Comparison of ENCODE assay signal across 1 cellular context in the genomic region with DNA sequence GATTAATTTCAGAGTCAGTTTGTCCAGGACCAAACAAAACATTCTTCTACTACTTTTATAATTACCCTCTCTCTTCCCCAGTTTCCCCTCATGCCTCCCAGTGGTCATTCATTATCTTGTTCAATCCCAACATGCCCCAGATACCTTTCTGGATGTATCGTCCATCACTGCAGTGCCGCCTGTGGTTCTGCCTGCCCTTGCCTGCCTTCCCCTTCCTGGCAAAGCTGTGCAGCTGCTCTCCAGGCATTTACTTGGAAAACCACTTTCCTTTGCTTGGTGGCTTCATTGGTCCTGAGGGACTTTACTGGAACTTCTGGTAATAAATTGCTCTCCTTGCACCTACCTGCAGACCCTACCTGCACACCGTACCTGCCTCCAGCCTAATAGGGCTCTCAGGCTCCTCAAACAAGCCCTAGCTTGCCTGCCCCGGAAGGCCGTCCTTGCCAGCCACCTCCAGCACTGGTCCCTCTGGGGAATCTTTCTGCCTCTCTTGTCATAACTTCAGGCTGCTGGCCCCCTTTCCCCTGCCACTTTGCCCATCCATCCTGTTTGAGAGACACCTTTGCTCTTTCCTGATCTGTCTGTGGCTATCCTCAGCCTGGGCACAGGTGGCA.
TF ChIP-seq lines count a peak whose summit lies in the region.

No MANE protein-coding gene starts in this region.

TF ChIP-seq in GM23338, 12 proteins besides CTCF, POLR2A, EP300 and RAD21 (continued from another document):
- TF ChIP-seq, protein P1, sequence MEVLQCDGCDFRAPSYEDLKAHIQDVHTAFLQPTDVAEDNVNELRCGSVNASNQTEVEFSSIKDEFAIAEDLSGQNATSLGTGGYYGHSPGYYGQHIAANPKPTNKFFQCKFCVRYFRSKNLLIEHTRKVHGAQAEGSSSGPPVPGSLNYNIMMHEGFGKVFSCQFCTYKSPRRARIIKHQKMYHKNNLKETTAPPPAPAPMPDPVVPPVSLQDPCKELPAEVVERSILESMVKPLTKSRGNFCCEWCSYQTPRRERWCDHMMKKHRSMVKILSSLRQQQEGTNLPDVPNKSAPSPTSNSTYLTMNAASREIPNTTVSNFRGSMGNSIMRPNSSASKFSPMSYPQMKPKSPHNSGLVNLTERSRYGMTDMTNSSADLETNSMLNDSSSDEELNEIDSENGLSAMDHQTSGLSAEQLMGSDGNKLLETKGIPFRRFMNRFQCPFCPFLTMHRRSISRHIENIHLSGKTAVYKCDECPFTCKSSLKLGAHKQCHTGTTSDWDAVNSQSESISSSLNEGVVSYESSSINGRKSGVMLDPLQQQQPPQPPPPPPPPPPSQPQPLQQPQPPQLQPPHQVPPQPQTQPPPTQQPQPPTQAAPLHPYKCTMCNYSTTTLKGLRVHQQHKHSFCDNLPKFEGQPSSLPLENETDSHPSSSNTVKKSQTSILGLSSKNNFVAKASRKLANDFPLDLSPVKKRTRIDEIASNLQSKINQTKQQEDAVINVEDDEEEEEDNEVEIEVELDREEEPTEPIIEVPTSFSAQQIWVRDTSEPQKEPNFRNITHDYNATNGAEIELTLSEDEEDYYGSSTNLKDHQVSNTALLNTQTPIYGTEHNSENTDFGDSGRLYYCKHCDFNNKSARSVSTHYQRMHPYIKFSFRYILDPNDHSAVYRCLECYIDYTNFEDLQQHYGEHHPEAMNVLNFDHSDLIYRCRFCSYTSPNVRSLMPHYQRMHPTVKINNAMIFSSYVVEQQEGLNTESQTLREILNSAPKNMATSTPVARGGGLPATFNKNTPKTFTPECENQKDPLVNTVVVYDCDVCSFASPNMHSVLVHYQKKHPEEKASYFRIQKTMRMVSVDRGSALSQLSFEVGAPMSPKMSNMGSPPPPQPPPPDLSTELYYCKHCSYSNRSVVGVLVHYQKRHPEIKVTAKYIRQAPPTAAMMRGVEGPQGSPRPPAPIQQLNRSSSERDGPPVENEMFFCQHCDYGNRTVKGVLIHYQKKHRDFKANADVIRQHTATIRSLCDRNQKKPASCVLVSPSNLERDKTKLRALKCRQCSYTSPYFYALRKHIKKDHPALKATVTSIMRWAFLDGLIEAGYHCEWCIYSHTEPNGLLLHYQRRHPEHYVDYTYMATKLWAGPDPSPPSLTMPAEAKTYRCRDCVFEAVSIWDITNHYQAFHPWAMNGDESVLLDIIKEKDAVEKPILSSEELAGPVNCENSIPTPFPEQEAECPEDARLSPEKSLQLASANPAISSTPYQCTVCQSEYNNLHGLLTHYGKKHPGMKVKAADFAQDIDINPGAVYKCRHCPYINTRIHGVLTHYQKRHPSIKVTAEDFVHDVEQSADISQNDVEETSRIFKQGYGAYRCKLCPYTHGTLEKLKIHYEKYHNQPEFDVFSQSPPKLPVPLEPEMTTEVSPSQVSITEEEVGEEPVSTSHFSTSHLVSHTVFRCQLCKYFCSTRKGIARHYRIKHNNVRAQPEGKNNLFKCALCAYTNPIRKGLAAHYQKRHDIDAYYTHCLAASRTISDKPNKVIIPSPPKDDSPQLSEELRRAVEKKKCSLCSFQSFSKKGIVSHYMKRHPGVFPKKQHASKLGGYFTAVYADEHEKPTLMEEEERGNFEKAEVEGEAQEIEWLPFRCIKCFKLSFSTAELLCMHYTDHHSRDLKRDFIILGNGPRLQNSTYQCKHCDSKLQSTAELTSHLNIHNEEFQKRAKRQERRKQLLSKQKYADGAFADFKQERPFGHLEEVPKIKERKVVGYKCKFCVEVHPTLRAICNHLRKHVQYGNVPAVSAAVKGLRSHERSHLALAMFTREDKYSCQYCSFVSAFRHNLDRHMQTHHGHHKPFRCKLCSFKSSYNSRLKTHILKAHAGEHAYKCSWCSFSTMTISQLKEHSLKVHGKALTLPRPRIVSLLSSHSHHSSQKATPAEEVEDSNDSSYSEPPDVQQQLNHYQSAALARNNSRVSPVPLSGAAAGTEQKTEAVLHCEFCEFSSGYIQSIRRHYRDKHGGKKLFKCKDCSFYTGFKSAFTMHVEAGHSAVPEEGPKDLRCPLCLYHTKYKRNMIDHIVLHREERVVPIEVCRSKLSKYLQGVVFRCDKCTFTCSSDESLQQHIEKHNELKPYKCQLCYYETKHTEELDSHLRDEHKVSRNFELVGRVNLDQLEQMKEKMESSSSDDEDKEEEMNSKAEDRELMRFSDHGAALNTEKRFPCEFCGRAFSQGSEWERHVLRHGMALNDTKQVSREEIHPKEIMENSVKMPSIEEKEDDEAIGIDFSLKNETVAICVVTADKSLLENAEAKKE (CRISPR knock-in tag; IDR thresholded peaks at IDR 0.05), result no peak
- TF ChIP-seq STAT1 (IDR thresholded peaks at IDR 0.05; ENCODE audit: unreplicated experiment), result no peak
